8 cellular contexts compared by ENCODE assay signal in the genomic region with DNA sequence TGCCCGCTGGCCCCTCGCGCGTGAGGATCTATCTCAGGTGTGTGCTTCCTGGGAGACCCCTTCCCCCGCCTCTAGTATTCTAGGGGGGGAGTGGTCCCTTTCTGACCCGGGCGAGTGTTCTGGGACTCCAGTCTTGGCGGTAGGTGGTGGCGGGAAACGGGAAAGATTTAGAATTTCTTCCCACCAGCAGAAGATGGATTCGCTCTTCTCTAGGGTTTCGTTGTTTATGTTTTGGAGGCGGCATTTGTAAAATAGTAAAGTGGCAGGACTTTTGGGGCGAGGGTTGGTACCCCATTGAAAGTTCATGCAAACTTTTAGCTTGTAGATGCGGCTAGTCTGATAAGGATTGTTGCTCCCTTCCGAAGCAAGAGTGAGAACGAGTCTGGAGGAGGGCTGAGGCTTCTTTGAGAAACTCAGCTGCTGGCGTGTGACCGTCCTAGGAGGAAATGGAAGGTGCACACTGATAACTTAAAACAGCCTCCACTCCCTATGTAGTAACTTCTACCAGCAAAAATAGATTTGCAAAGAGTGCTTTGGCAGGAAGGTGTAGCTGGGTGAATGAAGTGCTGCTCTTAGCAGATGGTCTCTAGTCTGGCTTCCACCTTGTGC. TPM values are rescaled to one million over a fixed set of nuclear protein-coding genes. Genes with fewer than 3 reads are reported as not detected.
DNase-seq lines count a peak whose midpoint lies in the region; ATAC-seq and TF ChIP-seq lines count a peak whose summit lies in the region.

No MANE protein-coding gene starts in this region.

- no peak for TF ChIP-seq CTCF in VCaP (conservative IDR thresholded peaks at IDR 0.05)
- TF ChIP-seq CTCF in endothelial cell (IDR thresholded peaks at IDR 0.05; ENCODE audit: unreplicated experiment), result no peak
- TF ChIP-seq CTCF in vagina (IDR thresholded peaks at IDR 0.05), result no peak

- peak overlapping the region; percentile 91 to 95 for H3K9ac ChIP-seq in mucosa of rectum (ENCODE audit: low read depth in 1 of 2, low read length in 2 of 2)

- peak overlapping the region; percentile 76 to 91 for H3K4me3 ChIP-seq in mucosa of rectum (ENCODE audit: low read length in 2 of 2)
- peak overlapping the region; percentile 55 to 66 for H3K4me3 ChIP-seq in vagina

- H3K36me3 ChIP-seq in mucosa of rectum (ENCODE audit: control insufficient read depth in 2 of 2, insufficient read depth in 2 of 2, low read length in 2 of 2) (no peaks in the 10 kb centered on the region), vagina (no peaks in the 10 kb centered on the region)

- no peaks in the 10 kb centered on the region for H3K36me3 Mint-ChIP-seq in endothelial cell (ENCODE audit: low read depth, unreplicated experiment)

- peaks cover 39% of the 10 kb centered on the region for H3K4me1 Mint-ChIP-seq in endothelial cell (ENCODE audit: unreplicated experiment)

- H3K4me1 ChIP-seq in mucosa of rectum (ENCODE audit: control insufficient read depth in 2 of 2, insufficient read depth in 2 of 2, low read length in 2 of 2) (peaks cover 10 to 23% of the 10 kb centered on the region in 2 donors), vagina (peaks cover 32% of the 10 kb centered on the region)

- no peak for TF ChIP-seq POLR2A in vagina (IDR thresholded peaks at IDR 0.05)

- H3K27ac Mint-ChIP-seq in endothelial cell (ENCODE audit: unreplicated experiment), result peak overlapping the region; percentile 85

- intact Hi-C loops in vagina (cut with DNase I), result loop anchor here (10.0 kb wide), 1 partner anchor 92 kb away; no protein-coding TSS in a partner anchor

- H3K27me3 ChIP-seq in mucosa of rectum (ENCODE audit: control insufficient read depth in 2 of 2, insufficient read depth in 2 of 2, low read length in 2 of 2) (no peaks in the 10 kb centered on the region), vagina (no peaks in the 10 kb centered on the region)

- H3K27me3 Mint-ChIP-seq in endothelial cell (ENCODE audit: unreplicated experiment), result peaks cover 8% of the 10 kb centered on the region

- H3K4me3 Mint-ChIP-seq in endothelial cell (ENCODE audit: unreplicated experiment), result peak overlapping the region; percentile 91

- H3K27ac ChIP-seq in VCaP, result peak overlapping the region; percentile 98
- H3K27ac ChIP-seq in mucosa of rectum (ENCODE audit: low read depth in 2 of 2, low read length in 2 of 2), result peak overlapping the region; percentile 94 to 98
- H3K27ac ChIP-seq in vagina, result peak overlapping the region; percentile 94

- peak; percentile 51 for DNase-seq in ELR (ENCODE audit: low read depth)
- peak; percentile 9 for DNase-seq in endothelial cell (ENCODE audit: low spot score)
- no peak for DNase-seq in vagina (ENCODE audit: extremely low spot score in 2 of 2)
- DNase-seq in mesenteric fat pad (ENCODE audit: low spot score), result no peak

- H3K9me3 ChIP-seq in mucosa of rectum (ENCODE audit: control insufficient read depth in 2 of 2, low read length in 2 of 2) (no peaks in the 10 kb centered on the region), vagina (no peaks in the 10 kb centered on the region)

- H3K9me3 Mint-ChIP-seq in endothelial cell (ENCODE audit: unreplicated experiment), result no peaks in the 10 kb centered on the region

- ATAC-seq in GM21360 (IDR thresholded peaks at IDR 0.05; ENCODE audit: unreplicated experiment), result peak; percentile 57
- ATAC-seq in HG03565 (IDR thresholded peaks at IDR 0.05; ENCODE audit: unreplicated experiment), result peak; percentile 49

RNA-seq across cellular contexts. Expression of gene GPD2, which starts 0.4 kb away (rescaled TPM):
- total RNA-seq in endothelial cell (ENCODE audit: unreplicated experiment) (38.3 TPM), vagina (30.4 TPM), mesenteric fat pad (35.7 TPM)

Comparison
In these comparisons a context has a peak if more than half of its experiments do, and no peak if none do; other contexts are left out.
1. DNase-seq: peak in ELR (single experiment) and endothelial cell (single experiment); none in vagina (0 of 2) and mesenteric fat pad (single experiment).
2. Peak in every context shown above with its lines, with median percentiles within 50 percentile points of each other: H3K27ac ChIP-seq.